Comparison of ENCODE assay signal across 24 cellular contexts in genomic region chr11:9901931-9902330, GRCh38.
DNase-seq lines count a peak whose midpoint lies in the region; ATAC-seq and TF ChIP-seq lines count a peak whose summit lies in the region.
"Had no signal": no experiment of that assay in that cellular context is flagged by ENCODE, and none has a peak within 500 bp of the region (broad histone marks: within the 10 kb centered on the region; RNA-seq: fewer than 3 reads in every experiment).

No MANE protein-coding gene starts in this region.

- no peak overlapping the region for H2BK120ac ChIP-seq in H9 (ENCODE audit: low read depth, low read length, poor library complexity, severe bottlenecking)

- H2BK5ac ChIP-seq in H9 (ENCODE audit: insufficient read length, low read length) = no peak overlapping the region

- H2BK12ac ChIP-seq in H9 (ENCODE audit: insufficient read length, low read depth, low read length) = no peak overlapping the region

- no peaks in the 10 kb centered on the region for H3K23me2 ChIP-seq in H9 (ENCODE audit: insufficient read length, low read depth, low read length, poor library complexity, severe bottlenecking)

- H3K9me3 Mint-ChIP-seq in H9 = no peaks in the 10 kb centered on the region
- H3K9me3 Mint-ChIP-seq: nephron progenitor cell had no signal

- H3K4ac ChIP-seq in H9 (ENCODE audit: low read depth, low read length) = no peak overlapping the region

- H2BK15ac ChIP-seq in H9 (ENCODE audit: low read depth, low read length) = no peak overlapping the region

- H3K4me1 ChIP-seq in H9 (ENCODE audit: insufficient read depth, low read length) = peaks cover 7% of the 10 kb centered on the region; the same call in 1 of the 2 replicates
- peaks cover 40% of the 10 kb centered on the region for H3K4me1 ChIP-seq in RWPE2 (ENCODE audit: insufficient read depth, poor library complexity, severe bottlenecking)

- no peaks in the 10 kb centered on the region for H3K27me3 Mint-ChIP-seq in H9 (ENCODE audit: low read depth)

- no peak overlapping the region for H4K8ac ChIP-seq in H9 (replicated peaks; ENCODE audit: insufficient read length, low read depth, low read length)

- no peak for ATAC-seq in RWPE2 (ENCODE audit: low read depth)
- ATAC-seq: pancreas, PC-3 had no signal

- H3K36me3 Mint-ChIP-seq in H9 (ENCODE audit: insufficient read depth in 1 of 3, low read depth in 3 of 3) = 0 out of 7 replicates have a peak, but pooled peaks cover 0 to 3% (median 1%) of the 10 kb centered on the region in 3 experiments

- H3K18ac ChIP-seq in H9 (ENCODE audit: insufficient read length, low read depth, low read length) = no peak overlapping the region

- H3K79me2 ChIP-seq in H9 (ENCODE audit: insufficient read depth, low read length) = no peaks in the 10 kb centered on the region

- H4K91ac ChIP-seq in H9 (ENCODE audit: insufficient read length, low read depth, low read length) = no peak overlapping the region

- H3K27ac ChIP-seq in H9 (ENCODE audit: insufficient read length, low read depth, low read length) (no peak overlapping the region), RWPE2 (ENCODE audit: poor library complexity, severe bottlenecking) (peak overlapping the region; percentile 99)
- H3K27ac ChIP-seq: pancreas, spleen, tibial nerve had no signal

- no peak overlapping the region for H3K23ac ChIP-seq in H9 (ENCODE audit: insufficient read length, low read depth, low read length)

- H3K4me3 Mint-ChIP-seq in H9 = no peak overlapping the region; a peak in 1 of 5 replicates
- H3K4me3 Mint-ChIP-seq: CD4-positive, CD25-positive, alpha-beta regulatory T cell; nephron progenitor cell had no signal

- H3K56ac ChIP-seq in H9 (ENCODE audit: insufficient read length, low read depth, low read length) = no peak overlapping the region

- H3K36me3 ChIP-seq in RWPE2 (ENCODE audit: low read depth) = no peaks in the 10 kb centered on the region
- H3K36me3 ChIP-seq: pancreas, spleen, tibial nerve had no signal

- H2AFZ ChIP-seq in H9 (ENCODE audit: low read length) = no peak overlapping the region

- no peak overlapping the region for H3T11ph ChIP-seq in H9 (ENCODE audit: low read length)

- no peaks in the 10 kb centered on the region for H3K27me3 ChIP-seq in H9 (ENCODE audit: insufficient read depth, low read length)
- H3K27me3 ChIP-seq in RWPE2 (ENCODE audit: insufficient read depth, poor library complexity, severe bottlenecking) = no peaks in the 10 kb centered on the region
- H3K27me3 ChIP-seq: pancreas, spleen, tibial nerve had no signal

- no peak overlapping the region for H4K5ac ChIP-seq in H9 (ENCODE audit: insufficient read length, low read depth, low read length)

- peak overlapping the region; percentile 37 to 92 (median 70); a peak in 5 of 7 replicates for H3K27ac Mint-ChIP-seq in H9
- H3K27ac Mint-ChIP-seq: CD4-positive, CD25-positive, alpha-beta regulatory T cell had no signal

- no peak overlapping the region for H3K14ac ChIP-seq in H9 (ENCODE audit: insufficient read depth, low read length)

- H3K4me3 ChIP-seq in RWPE2 (ENCODE audit: severe bottlenecking) = no peak overlapping the region
- no peak overlapping the region for H3K4me3 ChIP-seq in fibroblast of villous mesenchyme (ENCODE audit: low read depth, low read length)
- H3K4me3 ChIP-seq: pancreas, spleen, tibial nerve had no signal

- no peaks in the 10 kb centered on the region for H3K9me3 ChIP-seq in H9 (ENCODE audit: control insufficient read depth, low read depth, low read length)
- no peaks in the 10 kb centered on the region for H3K9me3 ChIP-seq in RWPE2 (ENCODE audit: severe bottlenecking)
- H3K9me3 ChIP-seq: pancreas, spleen, tibial nerve had no signal

- no peaks in the 10 kb centered on the region for H3K79me1 ChIP-seq in H9 (ENCODE audit: insufficient read depth, low read depth, low read length, poor library complexity, severe bottlenecking)

- DNase-seq in H9 (no peak), RWPE2 (ENCODE audit: low spot score) (no peak), fibroblast of villous mesenchyme (ENCODE audit: low read depth) (peak; percentile 84), NK-92 (lab: John Stamatoyannopoulos, UW; ENCODE audit: unreplicated experiment) (no peak), NCI-H2107 (lab: John Stamatoyannopoulos, UW) (no peak), NCI-H2107 treated with DMSO at 0.1 percent for 48 hours (lab: John Stamatoyannopoulos, UW; ENCODE audit: unreplicated experiment) (no peak)
- no peak for DNase-seq in stimulated activated naive CD4-positive, alpha-beta T cell (lab: John Stamatoyannopoulos, UW)
- DNase-seq: activated CD4-positive, alpha-beta T cell treated with anti-CD3 and anti-CD28 coated beads, Interleukin-2, amount 50 U/mL, for 1 hour; activated naive CD4-positive, alpha-beta T cell treated with Interleukin-2 at 50 U/mL for 16 hours; activated T-cell treated with anti-CD3 and anti-CD28 coated beads, Interleukin-2, amount 50 U/mL, for 48 hours; amniotic stem cell; CD4-positive, CD25-positive, alpha-beta regulatory T cell; effector CD8-positive, alpha-beta T cell; foreskin melanocyte; Kasumi-1; MV-4-11; NCI-H146; NCI-H510A; nephron progenitor cell; pancreas; PC-3; Right ventricle myocardium superior; spleen had no signal

- no peaks in the 10 kb centered on the region for H4K20me1 ChIP-seq in H9 (ENCODE audit: control insufficient read depth, insufficient read depth, insufficient read length)

- TF ChIP-seq CTCF in H9 (conservative IDR thresholded peaks at IDR 0.05) = no peak
- no peak for TF ChIP-seq CTCF in RWPE2 (IDR thresholded peaks at IDR 0.05; ENCODE audit: poor library complexity, severe bottlenecking)
- no peak for TF ChIP-seq CTCF in fibroblast of villous mesenchyme (IDR thresholded peaks at IDR 0.05; ENCODE audit: insufficient read depth, low read depth, low read length)

- H3K4me1 Mint-ChIP-seq in H9 = peaks cover 47 to 51% of the 10 kb centered on the region in 2 experiments
- H3K4me1 Mint-ChIP-seq: CD4-positive, CD25-positive, alpha-beta regulatory T cell had no signal

- H3K9ac ChIP-seq in H9 (ENCODE audit: extremely low read depth, insufficient read length, low read length) = no peak overlapping the region

- no peak overlapping the region for H2BK20ac ChIP-seq in H9 (ENCODE audit: low read depth, low read length, poor library complexity, severe bottlenecking)

- H2AK5ac ChIP-seq in H9 (ENCODE audit: insufficient read length, low read length) = no peak overlapping the region

- no peak overlapping the region for H3K4me2 ChIP-seq in H9 (ENCODE audit: insufficient read depth, insufficient read length, low read length)
